Comparison of ENCODE assay signal across 1 cellular context in genomic region chr11:2271077-2271326, GRCh38.
A peak's percentile ranks its signal among the peaks of the same experiment; 100 is the strongest.
TF ChIP-seq lines count a peak whose summit lies in the region.

No MANE protein-coding gene starts in this region.

TF ChIP-seq in K562, 482 proteins besides CTCF, POLR2A, EP300 and RAD21 (continued from another document):
- TF ChIP-seq CREB3 (tag; conservative IDR thresholded peaks at IDR 0.05; ENCODE audit: low read depth) (no peak), FOXJ2 (tag; IDR thresholded peaks at IDR 0.05) (no peak), ZBTB33 (CRISPR knock-in tag; IDR thresholded peaks at IDR 0.05) (peak; percentile 41; the same call in 1 of the 2 replicates), SMAD4 (CRISPR knock-in tag; conservative IDR thresholded peaks at IDR 0.05) (no peak), VEZF1 (CRISPR knock-in tag; IDR thresholded peaks at IDR 0.05) (0 out of 2 replicates have a peak, but pooled peaks have one; percentile 27), E2F6 (IDR thresholded peaks at IDR 0.05; ENCODE audit: borderline replicate concordance in 1 of 2, extremely low read depth in 1 of 2, insufficient read depth in 1 of 2, insufficient read length in 1 of 2, low read depth in 1 of 2, low read length in 1 of 2, poor library complexity in 1 of 2, severe bottlenecking in 1 of 2) (peak in 1 of 2 experiments; percentile 13)
TF ChIP-seq in K562: peak in this region for 4.
